24 cellular contexts compared by ENCODE assay signal in genomic region chr16:70570967-70571570, GRCh38. TPM values are rescaled to one million over a fixed set of nuclear protein-coding genes. Genes with fewer than 3 reads are reported as not detected.
DNase-seq lines count a peak whose midpoint lies in the region; ATAC-seq and TF ChIP-seq lines count a peak whose summit lies in the region.
"Had no signal": no experiment of that assay in that cellular context is flagged by ENCODE, and none has a peak within 500 bp of the region (broad histone marks: within the 10 kb centered on the region; RNA-seq: fewer than 3 reads in every experiment).

No MANE protein-coding gene starts in this region.

- H3K4me3 Mint-ChIP-seq in activated naive CD8-positive, alpha-beta T cell, result no peak overlapping the region
- H3K4me3 Mint-ChIP-seq: activated T-cell treated with anti-CD3 and anti-CD28 coated beads, Interleukin-2, amount 50 U/mL, for 4 hours; memory B cell; natural killer cell treated with Interleukin-12 subunit alpha and Interleukin-12 subunit beta and Interleukin-15 and Interleukin-18, amount 100 ng/mL, for 72 hours; T-cell had no signal

- H3K27me3 ChIP-seq in left ventricle myocardium inferior (ENCODE audit: low read depth) (no peaks in the 10 kb centered on the region), PC-3 (ENCODE audit: low read length) (no peaks in the 10 kb centered on the region), WERI-Rb-1 (ENCODE audit: insufficient read depth, low read depth, severe bottlenecking) (no peaks in the 10 kb centered on the region)
- H3K27me3 ChIP-seq: vagina had no signal

- CTCF ChIA-PET in PC-3 (lab: Charles Lee), result no interaction called here

- H3K9me3 Mint-ChIP-seq in activated naive CD8-positive, alpha-beta T cell (ENCODE audit: low read depth), result no peaks in the 10 kb centered on the region
- H3K9me3 Mint-ChIP-seq: activated T-cell treated with anti-CD3 and anti-CD28 coated beads, Interleukin-2, amount 50 U/mL, for 4 hours; memory B cell; natural killer cell treated with Interleukin-12 subunit alpha and Interleukin-12 subunit beta and Interleukin-15 and Interleukin-18, amount 100 ng/mL, for 72 hours; T-cell had no signal

- DNase-seq in left ventricle myocardium inferior (no peak), cardiac septum (ENCODE audit: low spot score) (no peak), myocyte (ENCODE audit: low read depth) (peak; percentile 83), PC-3 (no peak), WERI-Rb-1 (no peak), NCI-H2107 treated with DMSO at 0.1 percent for 48 hours (lab: John Stamatoyannopoulos, UW; ENCODE audit: unreplicated experiment) (no peak)
- DNase-seq: activated CD4-positive, alpha-beta T cell treated with anti-CD3 and anti-CD28 coated beads, Interleukin-2, amount 50 U/mL, for 1 hour; activated T-cell treated with anti-CD3 and anti-CD28 coated beads, Interleukin-2, amount 50 U/mL, for 4 hours; anterior cingulate cortex; cerebellar nuclear complex; NCI-H1694; NCI-H82; OCI-M1; SHP77 treated with DMSO at 0.1 percent for 48 hours; small intestine; stimulated activated CD4-positive, alpha-beta T cell treated with anti-CD3 and anti-CD28 coated beads, Interleukin-4, amount 100 ng/mL, for 1 hour; substantia nigra; T-cell had no signal

- H3K4me1 ChIP-seq in left ventricle myocardium inferior (peaks cover 51% of the 10 kb centered on the region), PC-3 (ENCODE audit: insufficient read depth, low read length) (no peaks in the 10 kb centered on the region)

- no peak for ATAC-seq in HG02610 (IDR thresholded peaks at IDR 0.05; ENCODE audit: unreplicated experiment)
- no peak for ATAC-seq in PC-3
- ATAC-seq: HCT116; natural killer cell treated with Interleukin-12 subunit alpha and Interleukin-12 subunit beta and Interleukin-15 and Interleukin-18, amount 100 ng/mL, for 72 hours; T-cell had no signal

- peak overlapping the region; percentile 50 for H3K27ac Mint-ChIP-seq in activated naive CD8-positive, alpha-beta T cell

- no peaks in the 10 kb centered on the region for H3F3A ChIP-seq in PC-3 (ENCODE audit: low read length, unreplicated experiment)

- H3K4me3 ChIP-seq in left ventricle myocardium inferior (no peak overlapping the region), PC-3 (ENCODE audit: low read length) (no peak overlapping the region), WERI-Rb-1 (ENCODE audit: low read depth, low read length) (no peak overlapping the region)
- H3K4me3 ChIP-seq: vagina had no signal

- H2AFZ ChIP-seq in PC-3 (ENCODE audit: low read length), result no peak overlapping the region

- intact Hi-C loops in left ventricle myocardium inferior (cut with micrococcal nuclease) (no loop called here), cardiac septum (cut with DNase I) (loop anchor here (5.0 kb wide), 1 partner anchor 34 kb away; no protein-coding TSS in a partner anchor), PC-3 (cut with micrococcal nuclease) (loop anchor here (2.0 kb wide), 1 partner anchor 42 kb away; no protein-coding TSS in a partner anchor)

- peaks cover 11% of the 10 kb centered on the region for H3K36me3 Mint-ChIP-seq in activated naive CD8-positive, alpha-beta T cell

- POLR2A ChIA-PET in PC-3 (lab: Charles Lee; ENCODE audit: unreplicated experiment), result no interaction called here

- TF ChIP-seq CTCF in left ventricle myocardium inferior (IDR thresholded peaks at IDR 0.05; ENCODE audit: borderline replicate concordance), result no peak
- TF ChIP-seq CTCF in PC-3 (conservative IDR thresholded peaks at IDR 0.05; ENCODE audit: low read depth, low read length), result no peak
- TF ChIP-seq CTCF in WERI-Rb-1 (IDR thresholded peaks at IDR 0.05; ENCODE audit: low read depth, low read length), result no peak

- H4K20me1 ChIP-seq in PC-3 (ENCODE audit: low read length), result no peaks in the 10 kb centered on the region; the same call in 1 of the 2 replicates

- H3K36me3 ChIP-seq in left ventricle myocardium inferior, result peaks cover 73% of the 10 kb centered on the region
- H3K36me3 ChIP-seq in PC-3 (ENCODE audit: low read depth, low read length), result peaks cover 57% of the 10 kb centered on the region
- peaks cover 93% of the 10 kb centered on the region for H3K36me3 ChIP-seq in WERI-Rb-1

- no TSS peak for BruUV-seq in PC-3 (replicated peaks; lab: Mats Ljungman, UMichigan)

- no peak overlapping the region for H3K4me2 ChIP-seq in PC-3 (ENCODE audit: low read length)

- no peaks in the 10 kb centered on the region for H3K9me2 ChIP-seq in PC-3 (replicated peaks; ENCODE audit: low read length)

- H3K27me3 Mint-ChIP-seq in activated naive CD8-positive, alpha-beta T cell, result no peaks in the 10 kb centered on the region
- H3K27me3 Mint-ChIP-seq: memory B cell; natural killer cell treated with Interleukin-12 subunit alpha and Interleukin-12 subunit beta and Interleukin-15 and Interleukin-18, amount 100 ng/mL, for 72 hours; T-cell had no signal

- H3K4me1 Mint-ChIP-seq in activated naive CD8-positive, alpha-beta T cell (ENCODE audit: low read depth), result peaks cover 22% of the 10 kb centered on the region
- H3K4me1 Mint-ChIP-seq: memory B cell had no signal

- H3K9me3 ChIP-seq in left ventricle myocardium inferior (replicated peaks) (no peaks in the 10 kb centered on the region), PC-3 (ENCODE audit: low read length) (no peaks in the 10 kb centered on the region), WERI-Rb-1 (ENCODE audit: severe bottlenecking) (no peaks in the 10 kb centered on the region)
- H3K9me3 ChIP-seq: vagina had no signal

- no peak overlapping the region for H3K9ac ChIP-seq in PC-3 (ENCODE audit: low read length)

- peak overlapping the region; percentile 84 for H3K27ac ChIP-seq in left ventricle myocardium inferior (replicated peaks)
- no peak overlapping the region for H3K27ac ChIP-seq in PC-3 (ENCODE audit: low read length)
- H3K27ac ChIP-seq in WERI-Rb-1, result no peak overlapping the region

- no peaks in the 10 kb centered on the region for H3K79me2 ChIP-seq in PC-3 (ENCODE audit: low read length)

RNA-seq across cellular contexts. Expression of gene SF3B3, which starts 47.5 kb away (rescaled TPM):
- total RNA-seq in left ventricle myocardium inferior (129 TPM), cardiac septum (159 TPM), myocyte (115 and 133 TPM in 2 replicates), PC-3 (2014; rRNA removed) (133 and 181 TPM in 2 replicates)
- polyA plus RNA-seq in myocyte (2012), result 164 TPM

RNA-seq across cellular contexts. Expression of gene COG4, which starts 47.7 kb away (rescaled TPM):
- total RNA-seq in left ventricle myocardium inferior (43.7 TPM), cardiac septum (36.3 TPM), myocyte (63.1 and 88.9 TPM in 2 replicates), PC-3 (2014; rRNA removed) (35.5 and 56.4 TPM in 2 replicates)
- 53.7 TPM for polyA plus RNA-seq in myocyte (2012)
